1 cellular context compared by ENCODE assay signal in the genomic region with DNA sequence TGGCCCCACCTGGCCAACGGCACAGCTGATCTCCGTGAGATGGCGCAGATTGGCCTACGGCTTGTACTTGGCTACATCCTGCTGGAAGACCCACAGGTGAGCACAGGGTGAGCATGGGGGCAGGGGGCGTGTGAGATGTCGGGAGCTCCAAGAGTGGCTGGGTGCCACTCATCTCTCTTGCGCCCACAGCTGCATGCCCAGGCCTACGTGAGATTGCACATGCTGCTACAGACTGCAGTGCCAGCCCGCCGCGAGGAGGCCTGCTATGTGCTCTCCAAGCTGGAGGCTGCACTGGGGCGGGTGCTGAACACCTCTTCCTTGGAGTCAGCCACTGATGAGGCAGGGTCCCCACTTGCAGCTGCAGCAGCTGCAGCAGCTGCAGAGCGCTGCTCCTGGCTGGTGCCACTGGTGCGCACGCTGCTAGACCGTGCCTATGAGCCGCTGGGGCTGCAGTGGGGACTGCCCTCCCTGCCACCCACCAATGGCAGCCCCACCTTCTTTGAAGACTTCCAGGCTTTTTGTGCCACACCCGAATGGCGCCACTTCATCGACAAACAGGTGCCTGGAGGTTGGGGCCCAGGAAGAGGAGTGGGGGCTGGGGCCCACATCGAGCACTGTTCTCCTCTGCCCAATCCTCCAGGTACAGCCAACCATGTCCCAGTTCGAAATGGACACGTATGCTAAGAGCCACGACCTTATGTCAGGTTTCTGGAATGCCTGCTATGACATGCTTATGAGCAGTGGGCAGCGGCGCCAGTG.
TF ChIP-seq lines count a peak whose summit lies in the region.

No MANE protein-coding gene starts in this region.

TF ChIP-seq in SK-N-SH treated with all-trans-retinoic acid at 6 μM for 48 hours, 23 proteins besides CTCF, POLR2A, EP300 and RAD21 (continued from another document):
- no peak for TF ChIP-seq CSRNP3 (CRISPR knock-in tag; IDR thresholded peaks at IDR 0.05)
TF ChIP-seq in SK-N-SH treated with all-trans-retinoic acid at 6 μM for 48 hours: peak in this region for 0.
